1 cellular context compared by ENCODE assay signal in the genomic region with DNA sequence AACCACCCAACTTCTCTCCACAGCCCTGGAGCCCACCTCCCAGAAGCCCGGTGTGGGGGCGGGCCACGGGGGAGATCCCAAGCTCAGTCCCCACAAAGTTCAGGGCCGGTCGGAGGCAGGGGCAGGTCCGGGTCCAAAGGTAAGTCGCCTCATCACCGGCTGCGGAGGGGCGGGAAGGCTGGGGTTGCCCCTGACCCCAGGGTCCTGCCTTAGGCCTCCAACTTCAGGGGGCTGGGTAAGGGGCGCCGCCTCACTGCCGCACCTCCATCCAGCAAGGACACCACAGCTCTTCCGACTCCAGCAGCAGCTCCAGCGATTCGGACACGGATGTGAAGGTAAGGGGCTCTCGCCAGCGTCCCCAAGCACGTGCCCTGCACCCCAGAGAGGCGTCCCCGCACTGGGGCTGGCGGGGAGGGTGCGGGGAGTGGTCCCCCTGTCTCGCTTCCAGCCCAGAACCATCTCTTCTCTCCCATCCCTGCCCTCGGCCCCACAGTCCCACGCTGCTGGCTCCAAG.
A peak's percentile ranks its signal among the peaks of the same experiment; 100 is the strongest.
TF ChIP-seq lines count a peak whose summit lies in the region.

No MANE protein-coding gene starts in this region.

TF ChIP-seq in WTC11, 78 proteins besides CTCF, POLR2A, EP300 and RAD21 (continued from another document):
- TF ChIP-seq FOXJ3 (CRISPR knock-in tag; IDR thresholded peaks at IDR 0.05; ENCODE audit: borderline replicate concordance) (no peak), ETV6 (CRISPR knock-in tag; IDR thresholded peaks at IDR 0.05) (0 out of 2 replicates have a peak, but pooled peaks have one; percentile 11), RELA (CRISPR knock-in tag; IDR thresholded peaks at IDR 0.05; ENCODE audit: borderline replicate concordance) (no peak)
